ENCODE assay signal across 28 cellular contexts in the genomic region with DNA sequence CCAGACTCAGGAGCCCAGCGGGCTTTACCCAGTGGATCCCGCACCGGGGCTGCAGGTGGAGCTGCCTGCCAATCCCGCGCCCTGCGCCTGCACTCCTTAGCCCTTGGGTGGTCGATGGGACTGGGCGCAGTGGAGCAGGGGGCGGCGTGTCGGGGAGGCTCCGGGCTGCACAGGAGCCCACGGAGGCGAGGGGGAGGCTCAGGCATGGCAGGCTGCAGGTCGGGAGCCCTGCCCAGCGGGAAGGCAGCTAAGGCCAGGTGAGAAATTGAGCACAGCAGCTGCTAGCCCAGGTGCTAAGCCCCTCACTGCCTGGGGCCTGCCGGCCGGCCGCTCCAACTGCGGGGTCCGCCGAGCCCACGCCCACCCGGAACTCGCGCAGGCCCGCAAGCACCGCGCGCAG. TPM values are rescaled to one million over a fixed set of nuclear protein-coding genes. Genes with fewer than 3 reads are reported as not detected.
A peak's percentile ranks its signal among the peaks of the same experiment; 100 is the strongest.
DNase-seq lines count a peak whose midpoint lies in the region; ATAC-seq and TF ChIP-seq lines count a peak whose summit lies in the region.
"Had no signal": no experiment of that assay in that cellular context is flagged by ENCODE, and none has a peak within 500 bp of the region (broad histone marks: within the 10 kb centered on the region; RNA-seq: fewer than 3 reads in every experiment).

No MANE protein-coding gene starts in this region.

- H3K36me3 ChIP-seq in GM23338 (ENCODE audit: insufficient read depth) (peaks cover 10% of the 10 kb centered on the region), neuronal stem cell (replicated peaks in 1 of 2; ENCODE audit: control insufficient read depth in 2 of 2, insufficient read depth in 2 of 2, low read length in 2 of 2) (peaks cover 0 to 5% of the 10 kb centered on the region in 2 donors), testis (ENCODE audit: low read depth, missing control alignments) (no peaks in the 10 kb centered on the region)
- H3K36me3 ChIP-seq: BE2C, BLaER1 had no signal

- H2BK5ac ChIP-seq in neuronal stem cell (ENCODE audit: low read length): no peak overlapping the region

- no peak overlapping the region; the same call in 1 of the 2 replicates for H3K27ac Mint-ChIP-seq in GM23338
- H3K27ac Mint-ChIP-seq: CD14-positive monocyte; CD4-positive, alpha-beta memory T cell; CD4-positive, CD25-positive, alpha-beta regulatory T cell; CD8-positive, alpha-beta memory T cell had no signal

- no peak for TF ChIP-seq CTCF in GM23338 (conservative IDR thresholded peaks at IDR 0.05; ENCODE audit: low read depth in 2 of 2)
- no peak for TF ChIP-seq CTCF in VCaP (conservative IDR thresholded peaks at IDR 0.05)
- no peak for TF ChIP-seq CTCF in testis (IDR thresholded peaks at IDR 0.05)

- H3K36me3 Mint-ChIP-seq in GM23338 (ENCODE audit: low read depth): peaks cover 48% of the 10 kb centered on the region
- H3K36me3 Mint-ChIP-seq: CD14-positive monocyte; CD4-positive, alpha-beta memory T cell; CD4-positive, CD25-positive, alpha-beta regulatory T cell; CD8-positive, alpha-beta memory T cell had no signal

- no peak overlapping the region for H2AK5ac ChIP-seq in neuronal stem cell (ENCODE audit: low read depth, low read length)

- H3K4me3 ChIP-seq in GM23338 (no peak overlapping the region), neuronal stem cell (ENCODE audit: low read length in 2 of 2) (no peak overlapping the region), testis (peak overlapping the region; percentile 34 to 36)
- H3K4me3 ChIP-seq: BLaER1, GM12878 had no signal

- no peak overlapping the region for H3K14ac ChIP-seq in neuronal stem cell (ENCODE audit: low read length)

- no peak overlapping the region for H2BK120ac ChIP-seq in neuronal stem cell (ENCODE audit: low read depth, low read length)

- ATAC-seq in GM23338: peak; percentile 27; the same call in 1 of the 3 replicates
- no peak for ATAC-seq in HG03460 (IDR thresholded peaks at IDR 0.05; ENCODE audit: unreplicated experiment)
- ATAC-seq in HG02970 (IDR thresholded peaks at IDR 0.05; ENCODE audit: low FRiP score, unreplicated experiment): no peak
- ATAC-seq: GM12878 had no signal

- no peaks in the 10 kb centered on the region for H3K9me2 ChIP-seq in GM23338 (ENCODE audit: insufficient read depth)

- no CpG with 5 or more reads among the region's 30 CpGs for WGBS in neuronal stem cell (ENCODE audit: extremely low coverage in 2 of 2, insufficient read length in 2 of 2, insufficient replicate concordance in 1 of 2), 2 donors
- WGBS in testis, 2 donors: 64 to 85% methylated on average over 5 to 28 of the region's 30 CpGs

- peaks cover 3% of the 10 kb centered on the region for H3K27me3 Mint-ChIP-seq in GM23338 (ENCODE audit: insufficient read depth, low read depth, poor library complexity)
- H3K27me3 Mint-ChIP-seq: CD4-positive, alpha-beta memory T cell; CD4-positive, CD25-positive, alpha-beta regulatory T cell; CD8-positive, alpha-beta memory T cell had no signal

- H3K79me2 ChIP-seq in GM23338 (replicated peaks; ENCODE audit: insufficient read depth): no peaks in the 10 kb centered on the region

- intact Hi-C loops in testis (cut with DNase I; ENCODE audit: low total_unique reads): no loop called here

- H2AFZ ChIP-seq in GM23338 (no peak overlapping the region), neuronal stem cell (ENCODE audit: low read length) (no peak overlapping the region)

- H3K4me2 ChIP-seq in GM23338 (no peak overlapping the region), neuronal stem cell (ENCODE audit: insufficient read depth, low read length, poor library complexity, severe bottlenecking) (no peak overlapping the region)
- H3K4me2 ChIP-seq: BLaER1 had no signal

- no peaks in the 10 kb centered on the region for H3K27me3 ChIP-seq in GM23338 (ENCODE audit: insufficient read depth)
- H3K27me3 ChIP-seq in neuronal stem cell (ENCODE audit: control insufficient read depth in 3 of 3, insufficient read depth in 3 of 3, low read depth in 1 of 3, low read length in 3 of 3): no peaks in the 10 kb centered on the region
- H3K27me3 ChIP-seq in testis: no peaks in the 10 kb centered on the region
- H3K27me3 ChIP-seq: BE2C, BLaER1 had no signal

- H2BK15ac ChIP-seq in neuronal stem cell (ENCODE audit: low read length): no peak overlapping the region

- no peak for TF ChIP-seq POLR2A in testis (IDR thresholded peaks at IDR 0.05)

- H3K27ac ChIP-seq in GM23338 (ENCODE audit: low read depth) (no peak overlapping the region), VCaP (peak overlapping the region; percentile 75), neuronal stem cell (replicated peaks; ENCODE audit: low read length) (no peak overlapping the region), testis (no peak overlapping the region)
- H3K27ac ChIP-seq: BLaER1 had no signal

- no peaks in the 10 kb centered on the region for H3K79me1 ChIP-seq in neuronal stem cell (ENCODE audit: low read depth, low read length)

- H4K8ac ChIP-seq in neuronal stem cell (ENCODE audit: low read depth, low read length): peak overlapping the region; percentile 17

- H3F3A ChIP-seq in GM23338 (replicated peaks; ENCODE audit: low read depth): no peaks in the 10 kb centered on the region

- H3K4me1 ChIP-seq in GM23338 (ENCODE audit: insufficient read depth) (no peaks in the 10 kb centered on the region), neuronal stem cell (ENCODE audit: control insufficient read depth in 2 of 2, insufficient read depth in 1 of 2, low read depth in 1 of 2, low read length in 2 of 2) (no peaks in the 10 kb centered on the region), testis (no peaks in the 10 kb centered on the region)
- H3K4me1 ChIP-seq: BE2C, BLaER1 had no signal

- no peaks in the 10 kb centered on the region; the same call in 2 of the 3 replicates for H3K4me1 Mint-ChIP-seq in GM23338
- H3K4me1 Mint-ChIP-seq: CD14-positive monocyte; CD4-positive, alpha-beta memory T cell; CD4-positive, CD25-positive, alpha-beta regulatory T cell; CD8-positive, alpha-beta memory T cell had no signal

- no peak overlapping the region for H3K4me3 Mint-ChIP-seq in GM23338
- H3K4me3 Mint-ChIP-seq: CD14-positive monocyte; CD4-positive, alpha-beta memory T cell; CD4-positive, CD25-positive, alpha-beta regulatory T cell; CD8-positive, alpha-beta memory T cell had no signal

- no peak overlapping the region for H2BK12ac ChIP-seq in neuronal stem cell (ENCODE audit: low read length)

- DNase-seq in GM23338 (ENCODE audit: low spot score): no peak
- no peak for DNase-seq in neuronal stem cell (ENCODE audit: low spot score)
- peak; percentile 30 for DNase-seq in testis
- no peak for DNase-seq in GOT3 (lab: John Stamatoyannopoulos, UW)
- DNase-seq: 8988T; ACHN; BE2C; C1 segment of cervical spinal cord; CD4-positive, alpha-beta memory T cell; CD4-positive, CD25-positive, alpha-beta regulatory T cell; CD8-positive, alpha-beta memory T cell; COR-L47; DMS 273 treated with DMSO at 0.1 percent for 48 hours; DMS153; DMS53; DMS79; DND-41; EL; GDM1 had no signal

- H3K9me3 Mint-ChIP-seq in GM23338: no peaks in the 10 kb centered on the region
- H3K9me3 Mint-ChIP-seq: CD4-positive, alpha-beta memory T cell had no signal

- peaks cover 0 to 17% of the 10 kb centered on the region in 2 donors for H3K9me3 ChIP-seq in neuronal stem cell (replicated peaks in 1 of 2; ENCODE audit: control insufficient read depth in 2 of 2, insufficient read depth in 1 of 2, low read depth in 1 of 2, low read length in 2 of 2)
- no peaks in the 10 kb centered on the region for H3K9me3 ChIP-seq in testis
- H3K9me3 ChIP-seq: BE2C had no signal

- no peak overlapping the region for H3K4ac ChIP-seq in neuronal stem cell (ENCODE audit: low read length)

- no peak overlapping the region for H3K23ac ChIP-seq in neuronal stem cell (ENCODE audit: low read depth, low read length, poor library complexity)

- no peaks in the 10 kb centered on the region for H4K20me1 ChIP-seq in GM23338 (replicated peaks; ENCODE audit: insufficient read depth)
- H4K20me1 ChIP-seq: BLaER1 had no signal

- no peak overlapping the region for H4K91ac ChIP-seq in neuronal stem cell (ENCODE audit: low read depth, low read length, poor library complexity)

- no peak overlapping the region for H3K9ac ChIP-seq in neuronal stem cell (ENCODE audit: low read depth, low read length, poor library complexity)
- H3K9ac ChIP-seq: BLaER1 had no signal

- peak overlapping the region; percentile 71 for H3K18ac ChIP-seq in neuronal stem cell (ENCODE audit: low read length)

TF ChIP-seq in GM23338, 12 proteins besides CTCF, POLR2A, EP300 and RAD21:
- no peak for TF ChIP-seq JUNB (IDR thresholded peaks at IDR 0.05; ENCODE audit: unreplicated experiment)
- TF ChIP-seq CREB1 (CRISPR knock-in tag; IDR thresholded peaks at IDR 0.05; ENCODE audit: low read depth): no peak
- TF ChIP-seq EZH2 (IDR thresholded peaks at IDR 0.05; ENCODE audit: low read depth, unreplicated experiment): no peak
- TF ChIP-seq ZNF114 (CRISPR knock-in tag; IDR thresholded peaks at IDR 0.05): no peak
- TF ChIP-seq NANOG (IDR thresholded peaks at IDR 0.05; ENCODE audit: borderline replicate concordance): no peak
- TF ChIP-seq, protein P1, sequence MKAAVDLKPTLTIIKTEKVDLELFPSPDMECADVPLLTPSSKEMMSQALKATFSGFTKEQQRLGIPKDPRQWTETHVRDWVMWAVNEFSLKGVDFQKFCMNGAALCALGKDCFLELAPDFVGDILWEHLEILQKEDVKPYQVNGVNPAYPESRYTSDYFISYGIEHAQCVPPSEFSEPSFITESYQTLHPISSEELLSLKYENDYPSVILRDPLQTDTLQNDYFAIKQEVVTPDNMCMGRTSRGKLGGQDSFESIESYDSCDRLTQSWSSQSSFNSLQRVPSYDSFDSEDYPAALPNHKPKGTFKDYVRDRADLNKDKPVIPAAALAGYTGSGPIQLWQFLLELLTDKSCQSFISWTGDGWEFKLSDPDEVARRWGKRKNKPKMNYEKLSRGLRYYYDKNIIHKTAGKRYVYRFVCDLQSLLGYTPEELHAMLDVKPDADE (IDR thresholded peaks at IDR 0.05): no peak

RNA-seq across cellular contexts. Expression of a gene that starts 50.1 kb away (rescaled TPM):
- 71.4 and 86.0 TPM in 2 replicates for total RNA-seq in GM23338 (2014; rRNA removed; shearing (Covaris generic))
- polyA plus RNA-seq in GM23338 (2016; fragmentation: Nextera tagmentation; extraction: Ambion mirVana) (38.1 and 46.3 TPM in 2 replicates), testis (ENCODE audit: insufficient read depth, low read depth, low replicate concordance) (4.2 TPM)
- 13.8 TPM for polyA plus RNA-seq in neuronal stem cell (2013, experiment 1 of 2)
- polyA plus RNA-seq in neuronal stem cell (2013, experiment 2 of 2): 12.8 TPM
- total RNA-seq in testis: 1 to 10 TPM; 4.8 to 6.3 TPM
- total RNA-seq: A673; CD4-positive, alpha-beta memory T cell; CD4-positive, CD25-positive, alpha-beta regulatory T cell; CD8-positive, alpha-beta memory T cell; Daoy had no signal
- polyA plus RNA-seq: AG04450; CD14-positive monocyte; CD4-positive, alpha-beta memory T cell; CD4-positive, CD25-positive, alpha-beta regulatory T cell; CD8-positive, alpha-beta memory T cell had no signal

Comparison
In these comparisons a context has a peak if more than half of its experiments do, and no peak if none do; other contexts are left out.
1. H3K4me3 ChIP-seq: peak in testis (2 of 2); none in GM23338 (single experiment) and neuronal stem cell (0 of 2).